Comparison of ENCODE assay signal across 1 cellular context in the genomic region with DNA sequence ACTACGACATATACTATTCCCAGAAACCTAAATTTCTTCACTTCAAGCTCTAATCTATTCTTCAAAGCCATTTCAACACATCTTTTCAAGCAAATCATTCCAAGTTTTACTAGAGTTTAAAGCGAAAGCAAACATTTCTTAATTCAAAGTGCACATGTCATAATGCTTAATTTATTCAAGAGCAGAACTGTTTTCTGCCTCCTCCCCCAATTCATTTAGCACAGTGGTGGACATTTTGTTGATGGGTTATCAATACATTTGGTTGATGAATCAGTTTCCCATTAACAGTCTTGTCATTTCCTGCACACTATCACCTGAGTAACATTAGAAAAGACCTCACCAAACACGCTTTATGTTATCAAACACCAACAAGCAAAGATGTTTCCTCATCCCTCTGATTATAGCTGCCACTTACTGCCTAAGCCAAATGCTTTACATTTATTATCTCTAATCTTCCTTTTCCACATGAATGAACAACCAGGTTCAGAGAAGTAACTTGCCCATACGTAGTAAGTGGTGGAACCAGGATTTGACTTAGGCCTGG.
TF ChIP-seq lines count a peak whose summit lies in the region.

No MANE protein-coding gene starts in this region.

TF ChIP-seq in HepG2, 621 proteins besides CTCF, POLR2A, EP300 and RAD21:
- TF ChIP-seq RBFOX2 (IDR thresholded peaks at IDR 0.05; ENCODE audit: low read depth, low read length) = peak; percentile 49; the same call in 1 of the 2 replicates
- no peak for TF ChIP-seq RFX3 (CRISPR knock-in tag; IDR thresholded peaks at IDR 0.05)
- no peak for TF ChIP-seq ZNF251 (CRISPR knock-in tag; IDR thresholded peaks at IDR 0.05)
